ENCODE assay signal across 8 cellular contexts in genomic region chr11:68212421-68213134, GRCh38. TPM values are rescaled to one million over a fixed set of nuclear protein-coding genes. Genes with fewer than 3 reads are reported as not detected.
DNase-seq lines count a peak whose midpoint lies in the region; TF ChIP-seq lines count a peak whose summit lies in the region.

No MANE protein-coding gene starts in this region.

- POLR2A ChIA-PET in HEK293 (lab: Yijun Ruan, JAX), result interaction anchor here (1.6 kb wide), 1 partner anchor 175 kb away, joined by 3 read pairs; no protein-coding TSS in a partner anchor

- CTCF ChIA-PET in HEK293 (lab: Yijun Ruan, JAX), result interaction anchor here (1.0 kb wide), 1 partner anchor 9 kb away, joined by 3 read pairs; no protein-coding TSS in a partner anchor

- DNase-seq in GM03348 (ENCODE audit: low spot score) (peak; percentile 94), NCI-H1694 (lab: John Stamatoyannopoulos, UW) (peak; percentile 8), WERI-Rb-1 (peak; percentile 55), cerebellum (ENCODE audit: low spot score) (peak; percentile 76), kidney glomerular epithelial cell (lab: John Stamatoyannopoulos, UW) (peak; percentile 42), NCI-H128 (lab: John Stamatoyannopoulos, UW; ENCODE audit: unreplicated experiment) (no peak)
- peak; percentile 17 to 37 for DNase-seq in stimulated activated CD4-positive, alpha-beta T cell treated with anti-CD3 and anti-CD28 coated beads, Interleukin-1b, Interleukin-23, amount 100 ng/mL, for 4 hours (ENCODE audit: low read depth in 2 of 2)

- H3K27ac ChIP-seq in HEK293 (ENCODE audit: extremely low read depth, low read depth, low read length) (peak overlapping the region; percentile 81), WERI-Rb-1 (peak overlapping the region; percentile 87)

- no peaks in the 10 kb centered on the region for H3K27me3 ChIP-seq in WERI-Rb-1 (ENCODE audit: insufficient read depth, low read depth, severe bottlenecking)

- H3K9me3 ChIP-seq in HEK293 (ENCODE audit: control insufficient read depth, insufficient read depth, low read depth, low read length) (no peaks in the 10 kb centered on the region), WERI-Rb-1 (ENCODE audit: severe bottlenecking) (no peaks in the 10 kb centered on the region)

- TF ChIP-seq CTCF in HEK293 (tag by site-specific recombination; IDR thresholded peaks at IDR 0.05) (no peak), WERI-Rb-1 (IDR thresholded peaks at IDR 0.05; ENCODE audit: low read depth, low read length) (peak; percentile 35)

- H3K36me3 ChIP-seq in HEK293 (ENCODE audit: control insufficient read depth in 2 of 2, insufficient read depth in 1 of 2, low read length in 2 of 2), result no peaks in the 10 kb centered on the region
- no peaks in the 10 kb centered on the region for H3K36me3 ChIP-seq in WERI-Rb-1

- H3K4me3 ChIP-seq in HEK293 (ENCODE audit: low read depth, low read length) (peak overlapping the region; percentile 66), WERI-Rb-1 (ENCODE audit: low read depth, low read length) (peak overlapping the region; percentile 75)

- 0 out of 2 replicates have a peak, but pooled peaks cover 2% of the 10 kb centered on the region for H3K4me1 ChIP-seq in HEK293 (ENCODE audit: control insufficient read depth, insufficient read depth, low read length)

TF ChIP-seq in HEK293, 187 proteins besides CTCF, POLR2A, EP300 and RAD21 (continues in another document):
- TF ChIP-seq ZNF138 (tag by site-specific recombination; IDR thresholded peaks at IDR 0.05; ENCODE audit: borderline replicate concordance), result no peak
- TF ChIP-seq ZBTB17 (tag by site-specific recombination; IDR thresholded peaks at IDR 0.05), result peak; percentile 46; the same call in 1 of the 2 replicates
- TF ChIP-seq, protein P1, sequence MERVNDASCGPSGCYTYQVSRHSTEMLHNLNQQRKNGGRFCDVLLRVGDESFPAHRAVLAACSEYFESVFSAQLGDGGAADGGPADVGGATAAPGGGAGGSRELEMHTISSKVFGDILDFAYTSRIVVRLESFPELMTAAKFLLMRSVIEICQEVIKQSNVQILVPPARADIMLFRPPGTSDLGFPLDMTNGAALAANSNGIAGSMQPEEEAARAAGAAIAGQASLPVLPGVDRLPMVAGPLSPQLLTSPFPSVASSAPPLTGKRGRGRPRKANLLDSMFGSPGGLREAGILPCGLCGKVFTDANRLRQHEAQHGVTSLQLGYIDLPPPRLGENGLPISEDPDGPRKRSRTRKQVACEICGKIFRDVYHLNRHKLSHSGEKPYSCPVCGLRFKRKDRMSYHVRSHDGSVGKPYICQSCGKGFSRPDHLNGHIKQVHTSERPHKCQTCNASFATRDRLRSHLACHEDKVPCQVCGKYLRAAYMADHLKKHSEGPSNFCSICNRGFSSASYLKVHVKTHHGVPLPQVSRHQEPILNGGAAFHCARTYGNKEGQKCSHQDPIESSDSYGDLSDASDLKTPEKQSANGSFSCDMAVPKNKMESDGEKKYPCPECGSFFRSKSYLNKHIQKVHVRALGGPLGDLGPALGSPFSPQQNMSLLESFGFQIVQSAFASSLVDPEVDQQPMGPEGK (tag by site-specific recombination; IDR thresholded peaks at IDR 0.05), result 0 out of 2 replicates have a peak, but pooled peaks have one; percentile 31
- TF ChIP-seq ZNF132 (tag by site-specific recombination; IDR thresholded peaks at IDR 0.05; ENCODE audit: borderline replicate concordance), result no peak
- TF ChIP-seq ZNF398 (tag by site-specific recombination; IDR thresholded peaks at IDR 0.05), result 0 out of 2 replicates have a peak, but pooled peaks have one; percentile 11
- TF ChIP-seq ZBTB20 (tag by site-specific recombination; IDR thresholded peaks at IDR 0.05), result peak; percentile 54; the same call in 1 of the 2 replicates
- TF ChIP-seq ZNF211 (tag by site-specific recombination; IDR thresholded peaks at IDR 0.05; ENCODE audit: low read depth), result no peak
- TF ChIP-seq ZBTB6 (tag by site-specific recombination; IDR thresholded peaks at IDR 0.05), result no peak
- 0 out of 2 replicates have a peak, but pooled peaks have one; percentile 17 for TF ChIP-seq ZNF366 (tag by site-specific recombination; conservative IDR thresholded peaks at IDR 0.05)
- peak; percentile 95 for TF ChIP-seq ZXDB (tag by site-specific recombination; IDR thresholded peaks at IDR 0.05)
- TF ChIP-seq ZEB2 (tag by site-specific recombination; IDR thresholded peaks at IDR 0.05), result 0 out of 2 replicates have a peak, but pooled peaks have one; percentile 19
- TF ChIP-seq ZNF529 (tag by site-specific recombination; IDR thresholded peaks at IDR 0.05; ENCODE audit: insufficient replicate concordance), result no peak
- no peak for TF ChIP-seq ZBTB21 (tag by site-specific recombination; IDR thresholded peaks at IDR 0.05)
- TF ChIP-seq ZNF837 (tag by site-specific recombination; IDR thresholded peaks at IDR 0.05), result no peak
- TF ChIP-seq, protein P2, sequence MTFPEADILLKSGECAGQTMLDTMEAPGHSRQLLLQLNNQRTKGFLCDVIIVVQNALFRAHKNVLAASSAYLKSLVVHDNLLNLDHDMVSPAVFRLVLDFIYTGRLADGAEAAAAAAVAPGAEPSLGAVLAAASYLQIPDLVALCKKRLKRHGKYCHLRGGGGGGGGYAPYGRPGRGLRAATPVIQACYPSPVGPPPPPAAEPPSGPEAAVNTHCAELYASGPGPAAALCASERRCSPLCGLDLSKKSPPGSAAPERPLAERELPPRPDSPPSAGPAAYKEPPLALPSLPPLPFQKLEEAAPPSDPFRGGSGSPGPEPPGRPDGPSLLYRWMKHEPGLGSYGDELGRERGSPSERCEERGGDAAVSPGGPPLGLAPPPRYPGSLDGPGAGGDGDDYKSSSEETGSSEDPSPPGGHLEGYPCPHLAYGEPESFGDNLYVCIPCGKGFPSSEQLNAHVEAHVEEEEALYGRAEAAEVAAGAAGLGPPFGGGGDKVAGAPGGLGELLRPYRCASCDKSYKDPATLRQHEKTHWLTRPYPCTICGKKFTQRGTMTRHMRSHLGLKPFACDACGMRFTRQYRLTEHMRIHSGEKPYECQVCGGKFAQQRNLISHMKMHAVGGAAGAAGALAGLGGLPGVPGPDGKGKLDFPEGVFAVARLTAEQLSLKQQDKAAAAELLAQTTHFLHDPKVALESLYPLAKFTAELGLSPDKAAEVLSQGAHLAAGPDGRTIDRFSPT (tag by site-specific recombination; IDR thresholded peaks at IDR 0.05), result no peak
- peak; percentile 67 for TF ChIP-seq ZBTB26 (tag by site-specific recombination; optimal IDR thresholded peaks at IDR 0.05)
- TF ChIP-seq ZNF214 (tag by site-specific recombination; IDR thresholded peaks at IDR 0.05; ENCODE audit: borderline replicate concordance), result no peak

RNA-seq across cellular contexts. Expression of gene KMT5B, which starts 0.5 kb away (rescaled TPM):
- 105 TPM for total RNA-seq in cerebellum

RNA-seq across cellular contexts. Expression of gene C11orf24, which starts 59.2 kb away (rescaled TPM):
- total RNA-seq in cerebellum, result 10.6 TPM
